ENCODE assay signal across 6 cellular contexts in the genomic region with DNA sequence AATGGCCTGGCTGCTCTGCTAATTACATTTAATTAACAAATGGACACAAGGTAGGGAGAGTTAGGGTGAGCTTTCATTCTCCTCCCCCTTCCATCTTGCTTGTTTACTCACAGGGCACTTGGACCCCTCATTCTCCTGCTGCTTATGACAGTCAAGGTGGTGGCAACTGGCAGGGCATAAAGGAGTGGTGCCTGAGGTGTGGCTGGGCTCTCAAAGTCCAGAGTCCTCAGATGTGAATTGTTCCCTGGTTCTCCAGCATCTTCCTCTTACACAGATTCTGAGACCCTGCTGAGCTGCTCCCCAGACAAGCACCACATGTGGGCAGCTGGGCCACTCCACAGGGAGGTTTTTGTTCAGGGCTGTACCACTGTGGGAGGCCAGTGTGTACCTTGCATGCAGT.
A peak's percentile ranks its signal among the peaks of the same experiment; 100 is the strongest.
DNase-seq lines count a peak whose midpoint lies in the region; ATAC-seq, FAIRE-seq and TF ChIP-seq lines count a peak whose summit lies in the region.
"Not testable (repeated sequence)": the region's sequence is repeated elsewhere in the genome, so short reads cannot be mapped to it uniquely, and the experiment has no call there.

No MANE protein-coding gene starts in this region.

- H3K4me1 Mint-ChIP-seq in IgD-negative memory B cell: peaks cover 13 to 17% (median 16%) of the 10 kb centered on the region in 3 donors

- not testable (repeated sequence) for H2AFZ ChIP-seq in OCI-LY7 (ENCODE audit: low read length)

- not testable (repeated sequence) for H3K36me3 Mint-ChIP-seq in IgD-negative memory B cell

- H3K27me3 ChIP-seq in DOHH2 (ENCODE audit: control insufficient read depth, low read length); small intestine (ENCODE audit: control insufficient read depth in 2 of 2, insufficient read depth in 2 of 2, low read length in 2 of 2): not testable (repeated sequence)

- ATAC-seq in left colon: peak; percentile 94

- intact Hi-C loops in OCI-LY7 (cut with micrococcal nuclease; ENCODE audit: unreplicated experiment); left colon (cut with DNase I, micrococcal nuclease): not testable (repeated sequence)

- H3K4me1 ChIP-seq in DOHH2 (ENCODE audit: control insufficient read depth, low read length) (peaks cover 23% of the 10 kb centered on the region), OCI-LY7 (ENCODE audit: insufficient read depth, low read length, poor library complexity, severe bottlenecking) (peaks cover 37% of the 10 kb centered on the region)
- H3K4me1 ChIP-seq in small intestine (ENCODE audit: control insufficient read depth in 2 of 2, insufficient read depth in 1 of 2, low read depth in 1 of 2, low read length in 1 of 2): not testable (repeated sequence)

- H3K9me3 Mint-ChIP-seq in IgD-negative memory B cell: not testable (repeated sequence)

- not testable (repeated sequence) for H3K27me3 Mint-ChIP-seq in IgD-negative memory B cell

- H3K79me2 ChIP-seq in DOHH2 (ENCODE audit: control insufficient read depth, low read length): not testable (repeated sequence)
- peaks cover 23% of the 10 kb centered on the region for H3K79me2 ChIP-seq in OCI-LY7 (ENCODE audit: insufficient read depth, low read depth, low read length)

- BruUV-seq in OCI-LY7 (replicated peaks; lab: Mats Ljungman, UMichigan): not testable (repeated sequence)

- FAIRE-seq in small intestine (lab: Jason Lieb, UNC): not testable (repeated sequence)

- peak overlapping the region; percentile 48 for H3K4me2 ChIP-seq in DOHH2 (ENCODE audit: low read length)
- H3K4me2 ChIP-seq in OCI-LY7 (ENCODE audit: low read length): peak overlapping the region; percentile 87

- DNase-seq in NAMALWA (ENCODE audit: low spot score) (peak; percentile 3), left colon (peak in 1 of 2 donors; percentile 12), small intestine (peak; percentile 52)
- not testable (repeated sequence) for DNase-seq in OCI-LY7 (ENCODE audit: low spot score)

- peak overlapping the region in 3 of 4 donors; percentile 5 to 57 (median 38) for H3K4me3 Mint-ChIP-seq in IgD-negative memory B cell

- not testable (repeated sequence) for TF ChIP-seq CTCF in DOHH2 (IDR thresholded peaks at IDR 0.05; ENCODE audit: low read depth, low read length, poor library complexity, severe bottlenecking); OCI-LY7 (conservative IDR thresholded peaks at IDR 0.05; ENCODE audit: low read length)

- H3K27ac ChIP-seq in DOHH2 (ENCODE audit: low read depth, low read length) (peak overlapping the region; percentile 28), OCI-LY7 (ENCODE audit: low read depth, low read length, poor library complexity, severe bottlenecking) (peak overlapping the region; percentile 83)
- not testable (repeated sequence) for H3K27ac ChIP-seq in small intestine (ENCODE audit: low read depth in 1 of 2, low read length in 1 of 2)

- not testable (repeated sequence) for H3K9me2 ChIP-seq in DOHH2 (replicated peaks; ENCODE audit: control insufficient read depth, low read length); OCI-LY7 (ENCODE audit: insufficient read depth, low read length)

- not testable (repeated sequence) for H3K36me3 ChIP-seq in DOHH2 (ENCODE audit: control insufficient read depth, low read length); OCI-LY7 (ENCODE audit: insufficient read depth, low read length); small intestine (ENCODE audit: control insufficient read depth in 2 of 2, insufficient read depth in 2 of 2, low read length in 2 of 2)

- not testable (repeated sequence) for H3K9me3 ChIP-seq in DOHH2 (ENCODE audit: control insufficient read depth, insufficient read depth, low read length); OCI-LY7 (ENCODE audit: low read length); small intestine (ENCODE audit: control insufficient read depth, low read depth)

- peak overlapping the region; percentile 39 for H3K4me3 ChIP-seq in DOHH2 (ENCODE audit: low read length)
- H3K4me3 ChIP-seq in OCI-LY7 (ENCODE audit: low read depth, low read length, poor library complexity, severe bottlenecking): peak overlapping the region; percentile 67
- H3K4me3 ChIP-seq in small intestine (ENCODE audit: low read depth in 1 of 2, low read length in 2 of 2): not testable (repeated sequence)

- not testable (repeated sequence) for H4K20me1 ChIP-seq in DOHH2 (ENCODE audit: control insufficient read depth, insufficient read depth, low read depth, low read length); OCI-LY7 (ENCODE audit: insufficient read depth, low read length)

- H3K27ac Mint-ChIP-seq in IgD-negative memory B cell: not testable (repeated sequence)

- H3F3A ChIP-seq in DOHH2 (ENCODE audit: control insufficient read depth, insufficient read depth): not testable (repeated sequence)

- CTCF ChIA-PET in OCI-LY7 (lab: Charles Lee; ENCODE audit: unreplicated experiment): not testable (repeated sequence)

- POLR2A ChIA-PET in OCI-LY7 (lab: Charles Lee): not testable (repeated sequence)
